Comparison of ENCODE assay signal across 19 cellular contexts in genomic region chr12:115979351-115979750, GRCh38.
DNase-seq lines count a peak whose midpoint lies in the region; ATAC-seq and TF ChIP-seq lines count a peak whose summit lies in the region.
"Had no signal": no experiment of that assay in that cellular context is flagged by ENCODE, and none has a peak within 500 bp of the region (broad histone marks: within the 10 kb centered on the region; RNA-seq: fewer than 3 reads in every experiment).

No MANE protein-coding gene starts in this region.

- H3K9me3 ChIP-seq in left ventricle myocardium inferior (replicated peaks) = no peaks in the 10 kb centered on the region

- no peaks in the 10 kb centered on the region for H3K27me3 Mint-ChIP-seq in activated T-helper 1 cell treated with anti-CD3 and anti-CD28 coated beads, Interleukin-12 subunit alpha, Interleukin-12 subunit beta, Interleukin-2, Interleukin-4 antibody, amounts not matched to agents 30 ng/mL and 10 ng/mL and 1 ng/mL, durations not matched to agents 14 hours and 24 hours and 36 hours (ENCODE audit: insufficient read depth)
- H3K27me3 Mint-ChIP-seq: CD4-positive, CD25-positive, alpha-beta regulatory T cell had no signal

- H3K27me3 ChIP-seq in left ventricle myocardium inferior (ENCODE audit: low read depth) = no peaks in the 10 kb centered on the region

- H3K27ac Mint-ChIP-seq in activated T-helper 1 cell treated with anti-CD3 and anti-CD28 coated beads, Interleukin-12 subunit alpha, Interleukin-12 subunit beta, Interleukin-2, Interleukin-4 antibody, amounts not matched to agents 30 ng/mL and 10 ng/mL and 1 ng/mL, durations not matched to agents 14 hours and 24 hours and 36 hours = no peak overlapping the region

- TF ChIP-seq CTCF in left ventricle myocardium inferior (IDR thresholded peaks at IDR 0.05; ENCODE audit: borderline replicate concordance) (no peak), choroid plexus epithelial cell (conservative IDR thresholded peaks at IDR 0.05; ENCODE audit: low read depth, low read length) (no peak)

- H3K4me1 ChIP-seq in left ventricle myocardium inferior = peaks cover 12% of the 10 kb centered on the region

- ATAC-seq in left ventricle myocardium superior (peak; percentile 39), GM18868 (IDR thresholded peaks at IDR 0.05; ENCODE audit: unreplicated experiment) (no peak), HG03354 (IDR thresholded peaks at IDR 0.05; ENCODE audit: poor library complexity, severe bottlenecking, unreplicated experiment) (no peak)
- ATAC-seq: HCT116, HepG2 had no signal

- no peaks in the 10 kb centered on the region for H3K4me1 Mint-ChIP-seq in activated T-helper 1 cell treated with anti-CD3 and anti-CD28 coated beads, Interleukin-12 subunit alpha, Interleukin-12 subunit beta, Interleukin-2, Interleukin-4 antibody, amounts not matched to agents 30 ng/mL and 10 ng/mL and 1 ng/mL, durations not matched to agents 14 hours and 24 hours and 36 hours (ENCODE audit: low read depth)

- H3K27ac ChIP-seq in left ventricle myocardium inferior (replicated peaks) = no peak overlapping the region

- intact Hi-C loops in left ventricle myocardium superior (cut with micrococcal nuclease) = no loop called here
- intact Hi-C loops in left ventricle myocardium inferior (cut with micrococcal nuclease) = no loop called here
- intact Hi-C loops in posterior cingulate gyrus (cut with DNase I) = no loop called here
- intact Hi-C loops in activated T-helper 1 cell treated with anti-CD3 and anti-CD28 coated beads, Interleukin-12 subunit alpha, Interleukin-12 subunit beta, Interleukin-2, Interleukin-4 antibody, amounts not matched to agents 30 ng/mL and 10 ng/mL and 1 ng/mL, durations not matched to agents 14 hours and 24 hours and 36 hours (cut with micrococcal nuclease) = no loop called here

- no peak overlapping the region for H3K4me3 ChIP-seq in left ventricle myocardium inferior
- no peak overlapping the region for H3K4me3 ChIP-seq in choroid plexus epithelial cell (ENCODE audit: low read depth, low read length)

- no peak for DNase-seq in left ventricle myocardium superior
- no peak for DNase-seq in left ventricle myocardium inferior
- peak; percentile 71 for DNase-seq in choroid plexus epithelial cell (ENCODE audit: low read depth)
- DNase-seq in inferior parietal cortex (ENCODE audit: extremely low spot score) = peak; percentile 13
- DNase-seq in posterior cingulate gyrus = no peak
- DNase-seq in activated T-helper 1 cell treated with anti-CD3 and anti-CD28 coated beads, Interleukin-12 subunit alpha, Interleukin-12 subunit beta, Interleukin-2, Interleukin-4 antibody, amounts not matched to agents 30 ng/mL and 10 ng/mL and 1 ng/mL, durations not matched to agents 14 hours and 24 hours and 36 hours (ENCODE audit: low spot score) = no peak
- DNase-seq: AML-193; Calu3; CD4-positive, CD25-positive, alpha-beta regulatory T cell; DMS79; Karpas-422; NCI-H1417; NCI-H1930; NCI-H2171; NCI-H774 had no signal

- peaks cover 22% of the 10 kb centered on the region for H3K36me3 Mint-ChIP-seq in activated T-helper 1 cell treated with anti-CD3 and anti-CD28 coated beads, Interleukin-12 subunit alpha, Interleukin-12 subunit beta, Interleukin-2, Interleukin-4 antibody, amounts not matched to agents 30 ng/mL and 10 ng/mL and 1 ng/mL, durations not matched to agents 14 hours and 24 hours and 36 hours (ENCODE audit: low read depth)

- H3K4me3 Mint-ChIP-seq in activated T-helper 1 cell treated with anti-CD3 and anti-CD28 coated beads, Interleukin-12 subunit alpha, Interleukin-12 subunit beta, Interleukin-2, Interleukin-4 antibody, amounts not matched to agents 30 ng/mL and 10 ng/mL and 1 ng/mL, durations not matched to agents 14 hours and 24 hours and 36 hours = no peak overlapping the region
- H3K4me3 Mint-ChIP-seq: CD4-positive, CD25-positive, alpha-beta regulatory T cell had no signal

- H3K9me3 Mint-ChIP-seq in activated T-helper 1 cell treated with anti-CD3 and anti-CD28 coated beads, Interleukin-12 subunit alpha, Interleukin-12 subunit beta, Interleukin-2, Interleukin-4 antibody, amounts not matched to agents 30 ng/mL and 10 ng/mL and 1 ng/mL, durations not matched to agents 14 hours and 24 hours and 36 hours = no peaks in the 10 kb centered on the region
- H3K9me3 Mint-ChIP-seq: CD4-positive, CD25-positive, alpha-beta regulatory T cell had no signal

- H3K36me3 ChIP-seq in left ventricle myocardium inferior = peaks cover 66% of the 10 kb centered on the region

Comparison
In these comparisons a context has a peak if more than half of its experiments do, and no peak if none do; other contexts are left out.
1. DNase-seq: peak in choroid plexus epithelial cell (single experiment) and inferior parietal cortex (single experiment); none in left ventricle myocardium superior (single experiment), left ventricle myocardium inferior (single experiment), posterior cingulate gyrus (0 of 10) and activated T-helper 1 cell treated with anti-CD3 and anti-CD28 coated beads, Interleukin-12 subunit alpha, Interleukin-12 subunit beta, Interleukin-2, Interleukin-4 antibody, amounts not matched to agents 30 ng/mL and 10 ng/mL and 1 ng/mL, durations not matched to agents 14 hours and 24 hours and 36 hours (single experiment).